13 cellular contexts compared by ENCODE assay signal in genomic region chr12:77893918-77894317, GRCh38.
DNase-seq lines count a peak whose midpoint lies in the region; ATAC-seq, FAIRE-seq and TF ChIP-seq lines count a peak whose summit lies in the region.
"Had no signal": no experiment of that assay in that cellular context is flagged by ENCODE, and none has a peak within 500 bp of the region (broad histone marks: within the 10 kb centered on the region; RNA-seq: fewer than 3 reads in every experiment).

No MANE protein-coding gene starts in this region.

- ATAC-seq in SK-N-SH treated with all-trans-retinoic acid at 6 μM for 48 hours (peak; percentile 24; the same call in 1 of the 3 replicates), GM18873 (IDR thresholded peaks at IDR 0.05; ENCODE audit: low FRiP score, unreplicated experiment) (no peak)
- ATAC-seq: esophagus mucosa, left cardiac atrium, T-cell had no signal

- H3K36me3 ChIP-seq in HUES64 (ENCODE audit: insufficient read depth, low read length) (no peaks in the 10 kb centered on the region), small intestine (ENCODE audit: control insufficient read depth in 2 of 2, insufficient read depth in 2 of 2, low read length in 2 of 2) (no peaks in the 10 kb centered on the region)
- H3K36me3 ChIP-seq: thyroid gland had no signal

- TF ChIP-seq CTCF in fibroblast of pulmonary artery (IDR thresholded peaks at IDR 0.05; ENCODE audit: low read length, missing control alignments) = no peak

- H3K4me3 ChIP-seq in HUES64 (ENCODE audit: low read length) (no peak overlapping the region), fibroblast of pulmonary artery (replicated peaks; ENCODE audit: low read depth, low read length) (no peak overlapping the region), small intestine (ENCODE audit: low read depth in 1 of 2, low read length in 2 of 2) (no peak overlapping the region)
- H3K4me3 ChIP-seq: thyroid gland had no signal

- DNase-seq in fibroblast of pulmonary artery (ENCODE audit: low read depth) = peak; percentile 50
- DNase-seq in small intestine = peak; percentile 86
- no peak for DNase-seq in superior temporal gyrus (ENCODE audit: extremely low spot score)
- no peak for DNase-seq in Ammon's horn (ENCODE audit: low spot score)
- DNase-seq: DMS79, left cardiac atrium, NCI-H774, T-cell, thyroid gland had no signal

- peaks cover 20% of the 10 kb centered on the region for H3K4me1 ChIP-seq in HUES64 (ENCODE audit: insufficient read depth, low read length)
- H3K4me1 ChIP-seq in small intestine (ENCODE audit: control insufficient read depth in 2 of 2, insufficient read depth in 1 of 2, low read depth in 1 of 2, low read length in 1 of 2) = peaks cover 2 to 6% of the 10 kb centered on the region in 2 donors
- H3K4me1 ChIP-seq: thyroid gland had no signal

- H3K9ac ChIP-seq in HUES64 (ENCODE audit: low read depth, low read length) = peak overlapping the region; percentile 43

- FAIRE-seq in small intestine (lab: Jason Lieb, UNC) = peak; percentile 79

- H3K27ac ChIP-seq in HUES64 (ENCODE audit: low read depth, low read length) = no peak overlapping the region
- peak overlapping the region in 1 of 2 donors; percentile 20 for H3K27ac ChIP-seq in small intestine (ENCODE audit: low read depth in 1 of 2, low read length in 1 of 2)
- H3K27ac ChIP-seq: thyroid gland had no signal

- H3K9me3 ChIP-seq in HUES64 (ENCODE audit: insufficient read depth, low read depth, low read length) (no peaks in the 10 kb centered on the region), small intestine (ENCODE audit: control insufficient read depth, low read depth) (no peaks in the 10 kb centered on the region)
- H3K9me3 ChIP-seq: thyroid gland had no signal

- no peaks in the 10 kb centered on the region for H3K27me3 ChIP-seq in HUES64 (ENCODE audit: insufficient read depth, low read length)
- H3K27me3 ChIP-seq in small intestine (ENCODE audit: control insufficient read depth in 2 of 2, insufficient read depth in 2 of 2, low read length in 2 of 2) = no peaks in the 10 kb centered on the region
- H3K27me3 ChIP-seq: thyroid gland had no signal

TF ChIP-seq in SK-N-SH treated with all-trans-retinoic acid at 6 μM for 48 hours, 23 proteins besides CTCF, POLR2A, EP300 and RAD21:
- TF ChIP-seq ZNF565 (CRISPR knock-in tag; conservative IDR thresholded peaks at IDR 0.05; ENCODE audit: low read depth) (no peak), ESRRG (CRISPR knock-in tag; IDR thresholded peaks at IDR 0.05) (no peak), OSR1 (CRISPR knock-in tag; IDR thresholded peaks at IDR 0.05) (no peak), ZFP30 (CRISPR knock-in tag; IDR thresholded peaks at IDR 0.05) (no peak)

Comparison
In these comparisons a context has a peak if more than half of its experiments do, and no peak if none do; other contexts are left out.
1. DNase-seq: peak in fibroblast of pulmonary artery (single experiment) and small intestine (single experiment); none in superior temporal gyrus (single experiment) and Ammon's horn (single experiment).